In the genomic region with DNA sequence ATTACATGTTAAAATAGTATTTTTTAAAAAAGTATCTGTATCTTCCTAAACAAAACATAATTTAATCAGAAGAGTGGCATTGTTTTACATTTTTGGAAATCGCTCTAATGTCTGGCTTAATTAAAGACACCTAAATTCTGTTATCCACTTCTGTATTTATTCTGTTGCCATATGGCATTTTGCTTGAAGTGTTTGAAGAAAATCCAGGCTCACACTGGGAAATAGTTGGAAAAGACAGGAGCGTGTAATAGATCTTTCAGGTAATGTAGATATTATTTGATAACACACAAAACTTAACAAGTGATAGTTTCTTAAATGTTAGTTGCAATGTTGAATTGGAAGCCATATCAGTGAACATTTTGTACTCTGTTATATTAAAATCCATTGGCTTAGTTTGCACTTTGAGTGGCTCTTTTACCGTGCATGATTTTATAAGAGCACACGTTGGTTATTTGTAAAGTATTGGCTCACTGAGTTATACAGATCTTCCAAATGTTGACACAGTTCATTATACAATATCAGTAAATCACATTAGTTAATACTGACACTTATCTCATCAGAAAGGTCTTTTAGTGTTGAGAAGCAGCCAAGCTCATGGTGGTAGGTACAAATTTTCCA, we compare ENCODE assay signal across 25 cellular contexts.
"Had no signal": no experiment of that assay in that cellular context is flagged by ENCODE, and none has a peak within 500 bp of the region (broad histone marks: within the 10 kb centered on the region; RNA-seq: fewer than 3 reads in every experiment).

No MANE protein-coding gene starts in this region.

- H3K9me3 ChIP-seq: SJCRH30 had no signal

- H3K36me3 Mint-ChIP-seq: activated naive CD8-positive, alpha-beta T cell treated with anti-CD3 and anti-CD28 coated beads for 36 hours had no signal

- H3K4me3 Mint-ChIP-seq: activated CD4-positive, alpha-beta T cell treated with anti-CD3 and anti-CD28 coated beads, Interleukin-2, amount 10 ng/mL, durations not matched to agents 24 days and 14 days; activated CD8-positive, alpha-beta T cell treated with anti-CD3 and anti-CD28 coated beads for 36 hours; activated naive CD8-positive, alpha-beta T cell treated with anti-CD3 and anti-CD28 coated beads for 36 hours; activated T-cell treated with anti-CD3 and anti-CD28 coated beads, Interleukin-2, amount 50 U/mL, for 72 hours; activated T-helper 17 cell treated with anti-CD3 and anti-CD28 coated beads, Interleukin-2, amount 50 U/mL, for 72 hours; central memory CD8-positive, alpha-beta T cell had no signal

- H3K4me1 Mint-ChIP-seq: activated T-helper 17 cell treated with anti-CD3 and anti-CD28 coated beads, Interleukin-2, amount 50 U/mL, for 72 hours; central memory CD8-positive, alpha-beta T cell had no signal

- H3K9me3 Mint-ChIP-seq: activated CD4-positive, alpha-beta T cell treated with anti-CD3 and anti-CD28 coated beads, Interleukin-2, amount 10 ng/mL, durations not matched to agents 24 days and 14 days; activated CD8-positive, alpha-beta T cell treated with anti-CD3 and anti-CD28 coated beads for 36 hours; activated naive CD8-positive, alpha-beta T cell treated with anti-CD3 and anti-CD28 coated beads for 36 hours; activated T-cell treated with anti-CD3 and anti-CD28 coated beads, Interleukin-2, amount 50 U/mL, for 72 hours; activated T-helper 17 cell treated with anti-CD3 and anti-CD28 coated beads, Interleukin-2, amount 50 U/mL, for 72 hours; central memory CD8-positive, alpha-beta T cell had no signal

- H3K4me3 ChIP-seq: cardiac muscle cell, SJCRH30, SK-N-MC had no signal

- H3K27me3 Mint-ChIP-seq: activated CD4-positive, alpha-beta T cell treated with anti-CD3 and anti-CD28 coated beads, Interleukin-2, amount 10 ng/mL, durations not matched to agents 24 days and 14 days; activated naive CD8-positive, alpha-beta T cell treated with anti-CD3 and anti-CD28 coated beads for 36 hours had no signal

- DNase-seq: activated CD4-positive, alpha-beta T cell treated with anti-CD3 and anti-CD28 coated beads, Interleukin-2, amount 10 ng/mL, durations not matched to agents 24 days and 14 days; activated CD4-positive, alpha-beta T cell treated with anti-CD3 and anti-CD28 coated beads, Interleukin-2, amount 50 U/mL, for 4 hours; activated CD8-positive, alpha-beta T cell treated with anti-CD3 and anti-CD28 coated beads for 36 hours; activated effector memory CD4-positive, alpha-beta T cell treated with anti-CD3 and anti-CD28 coated beads, Interleukin-2, amount 50 U/mL, for 16 hours; activated naive CD4-positive, alpha-beta T cell; activated naive CD4-positive, alpha-beta T cell treated with anti-CD3 and anti-CD28 coated beads, Interleukin-2, amount 50 U/mL, for 16 hours; activated naive CD8-positive, alpha-beta T cell treated with anti-CD3 and anti-CD28 coated beads for 36 hours; activated T-cell treated with anti-CD3 and anti-CD28 coated beads, Interleukin-2, amount 50 U/mL, for 1 hour; activated T-cell treated with anti-CD3 and anti-CD28 coated beads, Interleukin-2, amount 50 U/mL, for 72 hours; amniotic stem cell; aorta; NCI-H1105 treated with DMSO at 0.1 percent for 48 hours; NCI-H1436; NCI-H1694; NCI-H1930; NCI-H2081 treated with DMSO at 0.1 percent for 48 hours; NCI-H524 treated with DMSO at 0.1 percent for 48 hours; SHP77; SJCRH30; T1000 had no signal

- H3K36me3 ChIP-seq: cardiac muscle cell, SJCRH30 had no signal

- H3K4me1 ChIP-seq: SJCRH30 had no signal

- H3K27ac Mint-ChIP-seq: activated CD4-positive, alpha-beta T cell treated with anti-CD3 and anti-CD28 coated beads, Interleukin-2, amount 10 ng/mL, durations not matched to agents 24 days and 14 days; activated CD8-positive, alpha-beta T cell treated with anti-CD3 and anti-CD28 coated beads for 36 hours; activated naive CD8-positive, alpha-beta T cell treated with anti-CD3 and anti-CD28 coated beads for 36 hours; activated T-cell treated with anti-CD3 and anti-CD28 coated beads, Interleukin-2, amount 50 U/mL, for 72 hours; activated T-helper 17 cell treated with anti-CD3 and anti-CD28 coated beads, Interleukin-2, amount 50 U/mL, for 72 hours had no signal

- H3K27me3 ChIP-seq: cardiac muscle cell, SJCRH30 had no signal

- H3K27ac ChIP-seq: cardiac muscle cell, KMS-11, SJCRH30, SK-N-MC had no signal
